ENCODE assay signal across 11 cellular contexts in the genomic region with DNA sequence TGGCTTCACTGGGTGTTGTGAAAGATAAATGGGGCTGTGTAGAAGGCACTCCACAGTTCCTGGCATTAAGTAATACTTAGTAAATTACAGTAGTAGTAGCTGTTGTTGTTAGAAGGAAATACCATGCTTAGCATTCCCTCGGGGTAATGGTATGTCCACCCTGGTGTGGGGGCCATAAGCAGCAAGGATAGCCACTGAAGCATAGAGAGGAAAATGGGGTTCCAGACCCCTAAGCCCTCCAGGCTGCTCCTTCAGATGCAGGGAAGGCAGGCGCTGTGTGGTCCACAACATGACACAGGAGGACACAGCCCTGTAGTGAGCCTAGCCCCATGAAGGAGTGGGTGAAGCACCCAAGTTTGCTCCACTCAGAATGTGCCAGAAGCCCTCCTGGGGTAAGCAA. TPM values are rescaled to one million over a fixed set of nuclear protein-coding genes. Genes with fewer than 3 reads are reported as not detected.
DNase-seq lines count a peak whose midpoint lies in the region; ATAC-seq and TF ChIP-seq lines count a peak whose summit lies in the region.
"Not testable (repeated sequence)": the region's sequence is repeated elsewhere in the genome, so short reads cannot be mapped to it uniquely, and the experiment has no call there.
"Had no signal": no experiment of that assay in that cellular context is flagged by ENCODE, and none has a peak within 500 bp of the region (broad histone marks: within the 10 kb centered on the region; RNA-seq: fewer than 3 reads in every experiment).

No MANE protein-coding gene starts in this region.

- H3F3A ChIP-seq in SK-N-SH (replicated peaks; ENCODE audit: insufficient read depth) = not testable (repeated sequence)

- H3K4me1 ChIP-seq in SK-N-SH (ENCODE audit: control insufficient read depth in 1 of 2, insufficient read depth in 2 of 2, low read depth in 1 of 2, low read length in 1 of 2); mammary epithelial cell (ENCODE audit: insufficient read depth, low read length); thyroid gland: not testable (repeated sequence)
- peaks cover 0 to 11% (median 3%) of the 10 kb centered on the region in 3 donors for H3K4me1 ChIP-seq in gastroesophageal sphincter

- H3K27ac ChIP-seq in SK-N-SH (ENCODE audit: low read depth in 2 of 2, low read length in 1 of 2) (peak overlapping the region; percentile 55 to 80; a peak in 2 of 4 replicates), gastroesophageal sphincter (peak overlapping the region; percentile 77 to 88 (median 79)), layer of hippocampus (ENCODE audit: low read depth, low read length) (peak overlapping the region; percentile 46), thyroid gland (peak overlapping the region; percentile 85 to 94 (median 91))
- not testable (repeated sequence) for H3K27ac ChIP-seq in mammary epithelial cell (ENCODE audit: insufficient read depth, low read depth, low read length)

- H3K9me2 ChIP-seq in SK-N-SH = not testable (repeated sequence)

- POLR2A ChIA-PET in SK-N-SH (lab: Yijun Ruan, JAX) = not testable (repeated sequence)

- not testable (repeated sequence) for TF ChIP-seq POLR2A in gastroesophageal sphincter (IDR thresholded peaks at IDR 0.05); thyroid gland (IDR thresholded peaks at IDR 0.05)

- H3K36me3 ChIP-seq in SK-N-SH (replicated peaks in 1 of 2; ENCODE audit: control insufficient read depth in 1 of 2, insufficient read depth in 2 of 2, low read length in 1 of 2); mammary epithelial cell (ENCODE audit: insufficient read depth, low read length); gastroesophageal sphincter; thyroid gland: not testable (repeated sequence)

- H3K4me3 ChIP-seq in SK-N-SH (ENCODE audit: low read depth in 2 of 2, low read length in 1 of 2); mammary epithelial cell (replicated peaks in 1 of 3; ENCODE audit: insufficient read depth in 1 of 3, low read depth in 2 of 3, low read length in 3 of 3); gastroesophageal sphincter; thyroid gland (replicated peaks in 1 of 3): not testable (repeated sequence)

- not testable (repeated sequence) for TF ChIP-seq RAD21 in SK-N-SH (IDR thresholded peaks at IDR 0.05; ENCODE audit: low read length)

- H3K9ac ChIP-seq in SK-N-SH = peak overlapping the region; percentile 62
- H3K9ac ChIP-seq in mammary epithelial cell (ENCODE audit: insufficient read depth, low read length) = not testable (repeated sequence)

- CTCF ChIA-PET in SK-N-SH (lab: Yijun Ruan, JAX); mammary epithelial cell (lab: Charles Lee; ENCODE audit: low non-redundant PET): not testable (repeated sequence)

- not testable (repeated sequence) for H3K27me3 ChIP-seq in SK-N-SH (ENCODE audit: insufficient read depth); mammary epithelial cell (ENCODE audit: insufficient read depth, low read length); gastroesophageal sphincter; layer of hippocampus (ENCODE audit: control insufficient read depth, insufficient read depth, low read length); thyroid gland

- not testable (repeated sequence) for H3K9me3 ChIP-seq in SK-N-SH; mammary epithelial cell (replicated peaks; ENCODE audit: insufficient read depth, low read length); gastroesophageal sphincter; thyroid gland

- H3K4me2 ChIP-seq in SK-N-SH (peak overlapping the region; percentile 58; the same call in 1 of the 2 replicates), mammary epithelial cell (ENCODE audit: insufficient read depth, low read depth, low read length) (peak overlapping the region; percentile 18)

- no CpG with 5 or more reads among the region's 2 CpGs for WGBS in SK-N-SH (ENCODE audit: low lambda C conversion rate)
- WGBS in mammary epithelial cell (ENCODE audit: low coverage, missing lambda C conversion rate) = 100% methylated on average over 1 of the region's 2 CpGs
- WGBS in gastroesophageal sphincter (ENCODE audit: low coverage in 1 of 2), 2 donors = no CpG with 5 or more reads among the region's 2 CpGs
- WGBS in thyroid gland, 2 donors = no CpG with 5 or more reads among the region's 2 CpGs

- not testable (repeated sequence) for ATAC-seq in gastroesophageal sphincter
- peak; percentile 19 for ATAC-seq in sciatic nerve

- DNase-seq in EL (peak; percentile 20), thyroid gland (peak in 1 of 2 donors; percentile 3)
- DNase-seq in SK-N-SH; mammary epithelial cell; sciatic nerve (ENCODE audit: low spot score): not testable (repeated sequence)

- BruUV-seq in mammary epithelial cell (replicated peaks; lab: Mats Ljungman, UMichigan) = TSS peak; percentile 49

- in situ Hi-C loops in mammary epithelial cell (cut with MboI; ENCODE audit: low sequenced_read_pairs in 2 of 2) = not testable (repeated sequence)

- not testable (repeated sequence) for H3K79me2 ChIP-seq in SK-N-SH (ENCODE audit: insufficient read depth); mammary epithelial cell (ENCODE audit: insufficient read depth, low read length)

- dilution Hi-C loops in mammary epithelial cell (cut with HindIII; ENCODE audit: low sequenced_read_pairs) = not testable (repeated sequence)

- not testable (repeated sequence) for TF ChIP-seq CTCF in SK-N-SH (IDR thresholded peaks at IDR 0.05); mammary epithelial cell (conservative IDR thresholded peaks at IDR 0.05 in 1 of 2, IDR thresholded peaks at IDR 0.05 in 1 of 2; ENCODE audit: extremely low read depth in 1 of 2, insufficient read depth in 1 of 2, low read depth in 1 of 2, low read length in 2 of 2); gastroesophageal sphincter (IDR thresholded peaks at IDR 0.05); thyroid gland (IDR thresholded peaks at IDR 0.05)

- TF ChIP-seq EP300 in SK-N-SH (IDR thresholded peaks at IDR 0.05; ENCODE audit: borderline replicate concordance in 1 of 2, low read depth in 1 of 2, low read length in 1 of 2); gastroesophageal sphincter (IDR thresholded peaks at IDR 0.05): not testable (repeated sequence)

- intact Hi-C loops in mammary epithelial cell (cut with micrococcal nuclease); sciatic nerve (cut with DNase I); thyroid gland (cut with DNase I): not testable (repeated sequence)

- H4K20me1 ChIP-seq in SK-N-SH (ENCODE audit: insufficient read depth); mammary epithelial cell (ENCODE audit: insufficient read depth, low read length): not testable (repeated sequence)

- not testable (repeated sequence) for H2AFZ ChIP-seq in SK-N-SH (ENCODE audit: low read depth); mammary epithelial cell (ENCODE audit: low read depth, low read length)

RNA-seq across cellular contexts. Expression of gene FAHD2A, which starts 31.5 kb away (rescaled TPM):
- polyA plus RNA-seq in SK-N-SH (2012; rRNA removed) (40.5 and 48.2 TPM in 2 replicates), mammary epithelial cell (30.1 TPM)
- polyA plus RNA-seq in SK-N-SH (2012; cell fraction: cytosol; rRNA removed) = 23.7 and 31.1 TPM in 2 replicates
- polyA plus RNA-seq in SK-N-SH (2012; cell fraction: nucleus; rRNA removed) = 109 and 128 TPM in 2 replicates
- total RNA-seq in mammary epithelial cell (10 to 100 TPM; 23.8 to 26.8 TPM), gastroesophageal sphincter (10 to 100 TPM in 3 of 4 donors, 1 to 10 TPM in 1; 6.5 to 29.8 (median 19.5) TPM), sciatic nerve (31.8 TPM), thyroid gland (10 to 100 TPM; 39.2 to 90.2 (median 59.3) TPM)
- 62.2 TPM for polyA minus RNA-seq in mammary epithelial cell

RNA-seq across cellular contexts. Expression of gene TRIM43B, which starts 50.6 kb away (rescaled TPM):
- polyA plus RNA-seq in SK-N-SH (2012; rRNA removed) (0.12 and 0.37 TPM in 2 replicates), mammary epithelial cell (0.09 TPM)
- 0.41 and 0.60 TPM in 2 replicates for polyA plus RNA-seq in SK-N-SH (2012; cell fraction: cytosol; rRNA removed)
- 0.31 and 0.45 TPM in 2 replicates for polyA plus RNA-seq in SK-N-SH (2012; cell fraction: nucleus; rRNA removed)
- total RNA-seq in mammary epithelial cell (under 1 TPM in 1 of 2 donors, not detected in 1; 0.17 TPM), gastroesophageal sphincter (not detected), sciatic nerve (0.27 TPM), thyroid gland (not detected)
- polyA minus RNA-seq in mammary epithelial cell = not detected
- total RNA-seq: A673; CD4-positive, CD25-positive, alpha-beta regulatory T cell; PC-3; SK-MEL-5 had no signal
- polyA plus RNA-seq: CD4-positive, CD25-positive, alpha-beta regulatory T cell had no signal
